Comparison of ENCODE assay signal across 20 cellular contexts in genomic region chr22:48594016-48594756, GRCh38.
"Had no signal": no experiment of that assay in that cellular context is flagged by ENCODE, and none has a peak within 500 bp of the region (broad histone marks: within the 10 kb centered on the region; RNA-seq: fewer than 3 reads in every experiment).

No MANE protein-coding gene starts in this region.

- H3K27me3 Mint-ChIP-seq: progenitor cell of endocrine pancreas; stimulated activated naive CD8-positive, alpha-beta T cell treated with anti-CD3 and anti-CD28 coated beads, Interleukin-15, Interleukin-2, amounts not matched to agents 100 ng/mL and 50 ng/mL, for 24 hours had no signal

- ATAC-seq: activated naive CD4-positive, alpha-beta T cell treated with anti-CD3 and anti-CD28 coated beads, Interleukin-2, amount 50 U/mL, for 72 hours; naive thymus-derived CD8-positive, alpha-beta T cell; WTC11 had no signal

- H3K27ac Mint-ChIP-seq: activated naive CD4-positive, alpha-beta T cell treated with anti-CD3 and anti-CD28 coated beads, Interleukin-2, amount 50 U/mL, for 72 hours; mesothelial cell of epicardium; naive thymus-derived CD8-positive, alpha-beta T cell; neural progenitor cell; progenitor cell of endocrine pancreas; stimulated activated naive CD8-positive, alpha-beta T cell treated with anti-CD3 and anti-CD28 coated beads, Interleukin-15, Interleukin-2, amounts not matched to agents 100 ng/mL and 50 ng/mL, for 24 hours; WTC11 had no signal

- H3K36me3 Mint-ChIP-seq: activated naive CD4-positive, alpha-beta T cell treated with anti-CD3 and anti-CD28 coated beads, Interleukin-2, amount 50 U/mL, for 72 hours; mesothelial cell of epicardium; naive thymus-derived CD8-positive, alpha-beta T cell had no signal

- H3K4me1 ChIP-seq: left ventricle myocardium inferior, neural progenitor cell, tibial artery had no signal

- H3K27ac ChIP-seq: left ventricle myocardium inferior, neural progenitor cell, tibial artery had no signal

- DNase-seq: activated gamma-delta T cell treated with Interleukin-2 at 50 U/mL for 16 hours; activated T-cell treated with anti-CD3 and anti-CD28 coated beads, Interleukin-2, amount 50 U/mL, for 1 hour; central memory CD4-positive, alpha-beta T cell; dermis blood vessel endothelial cell; effector CD8-positive, alpha-beta T cell; erythroblast; foreskin fibroblast; left ventricle myocardium inferior; mammary epithelial cell; naive thymus-derived CD8-positive, alpha-beta T cell; retina; stimulated activated CD4-positive, alpha-beta T cell treated with anti-CD3 and anti-CD28 coated beads, Interleukin-4, amount 100 ng/mL, for 24 hours; T1000; tibial artery had no signal

- H3K9me3 ChIP-seq: tibial artery had no signal

- H2AFZ ChIP-seq: neural progenitor cell had no signal

- H3K4me1 Mint-ChIP-seq: mesothelial cell of epicardium; naive thymus-derived CD8-positive, alpha-beta T cell; WTC11 had no signal

- H3K27me3 ChIP-seq: neural progenitor cell had no signal

- H3K9me3 Mint-ChIP-seq: activated naive CD4-positive, alpha-beta T cell treated with anti-CD3 and anti-CD28 coated beads, Interleukin-2, amount 50 U/mL, for 72 hours; mesothelial cell of epicardium; neural progenitor cell; stimulated activated naive CD8-positive, alpha-beta T cell treated with anti-CD3 and anti-CD28 coated beads, Interleukin-15, Interleukin-2, amounts not matched to agents 100 ng/mL and 50 ng/mL, for 24 hours had no signal

- H3K4me3 ChIP-seq: left ventricle myocardium inferior, neural progenitor cell, tibial artery had no signal

- H3K4me2 ChIP-seq: neural progenitor cell had no signal

- H3K9ac ChIP-seq: neural progenitor cell had no signal

- H3K4me3 Mint-ChIP-seq: mesothelial cell of epicardium; naive thymus-derived CD8-positive, alpha-beta T cell; neural progenitor cell; stimulated activated naive CD8-positive, alpha-beta T cell treated with anti-CD3 and anti-CD28 coated beads, Interleukin-15, Interleukin-2, amounts not matched to agents 100 ng/mL and 50 ng/mL, for 24 hours; WTC11 had no signal

- H3K36me3 ChIP-seq: left ventricle myocardium inferior, neural progenitor cell, tibial artery had no signal
